20 cellular contexts compared by ENCODE assay signal in the genomic region with DNA sequence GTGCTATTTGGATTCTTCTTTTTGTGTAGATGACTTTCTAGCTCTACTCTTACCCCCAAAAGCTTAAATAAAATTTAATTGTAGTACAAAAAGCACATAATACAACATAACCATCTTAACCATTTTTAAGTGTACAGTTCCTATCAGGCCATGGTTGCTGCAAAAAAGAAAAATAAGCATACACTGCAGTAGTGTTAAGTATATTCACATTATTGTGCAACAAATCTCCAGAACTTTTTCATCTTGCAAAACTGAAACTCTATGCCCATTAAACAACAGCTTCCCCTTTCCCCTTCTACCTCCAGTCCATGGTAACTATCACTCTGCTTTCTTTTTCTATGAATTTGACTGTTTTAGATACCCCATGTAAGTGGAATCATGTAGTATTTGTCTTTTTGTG. TPM values are rescaled to one million over a fixed set of nuclear protein-coding genes. Genes with fewer than 3 reads are reported as not detected.
DNase-seq lines count a peak whose midpoint lies in the region; ATAC-seq, FAIRE-seq and TF ChIP-seq lines count a peak whose summit lies in the region.
"Had no signal": no experiment of that assay in that cellular context is flagged by ENCODE, and none has a peak within 500 bp of the region (broad histone marks: within the 10 kb centered on the region; RNA-seq: fewer than 3 reads in every experiment).

No MANE protein-coding gene starts in this region.

- no peak overlapping the region for H4K5ac ChIP-seq in IMR-90 (ENCODE audit: low read depth, low read length)

- no peak overlapping the region for H4K91ac ChIP-seq in IMR-90 (ENCODE audit: insufficient read depth, low read depth, low read length)

- peaks cover 1 to 5% (median 4%) of the 10 kb centered on the region in 3 donors for H3K27me3 Mint-ChIP-seq in immature natural killer cell (ENCODE audit: low read depth in 3 of 3)
- H3K27me3 Mint-ChIP-seq: progenitor cell of endocrine pancreas had no signal

- peaks cover 30% of the 10 kb centered on the region; the same call in 1 of the 2 replicates for H4K20me1 ChIP-seq in IMR-90 (ENCODE audit: insufficient read depth, low read length)

- H3K4me2 ChIP-seq in A549 (no peak overlapping the region), IMR-90 (ENCODE audit: low read depth, low read length) (peak overlapping the region; percentile 38; the same call in 1 of the 2 replicates)

- peak overlapping the region in 3 of 5 donors; percentile 1 to 39 (median 18) for H3K4me3 Mint-ChIP-seq in immature natural killer cell
- H3K4me3 Mint-ChIP-seq: activated naive CD4-positive, alpha-beta T cell treated with anti-CD3 and anti-CD28 coated beads for 36 hours had no signal

- no peak overlapping the region for H2AK9ac ChIP-seq in IMR-90 (replicated peaks; ENCODE audit: low read depth, low read length, poor library complexity)

- no peak overlapping the region for H2BK15ac ChIP-seq in IMR-90 (ENCODE audit: low read depth, low read length)

- no peak overlapping the region for H3K27ac ChIP-seq in A549
- H3K27ac ChIP-seq in IMR-90 (ENCODE audit: insufficient read depth, low read length) = no peak overlapping the region
- no peak overlapping the region for H3K27ac ChIP-seq in breast epithelium
- H3K27ac ChIP-seq: brain microvascular endothelial cell, Peyer's patch, upper lobe of left lung, WERI-Rb-1 had no signal

- no peak overlapping the region for H3K4me3 ChIP-seq in A549
- no peak overlapping the region for H3K4me3 ChIP-seq in IMR-90 (ENCODE audit: insufficient read depth, low read depth, low read length)
- H3K4me3 ChIP-seq in breast epithelium = no peak overlapping the region
- H3K4me3 ChIP-seq: Peyer's patch, upper lobe of left lung had no signal

- TF ChIP-seq POLR2A in A549 (IDR thresholded peaks at IDR 0.05; ENCODE audit: low read length) (no peak), IMR-90 (IDR thresholded peaks at IDR 0.05; ENCODE audit: low read depth, low read length) (no peak), breast epithelium (IDR thresholded peaks at IDR 0.05) (no peak)

- peak; percentile 70 for FAIRE-seq in A549 (lab: Jason Lieb, UNC)

- no peak overlapping the region for H3K4ac ChIP-seq in IMR-90 (ENCODE audit: low read depth, low read length)

- CTCF ChIA-PET in A549 (lab: Yijun Ruan, JAX) = interaction anchor here (0.8 to 1.6 kb wide), 4 partner anchors 10 to 100 kb away, joined by 3 to 4 read pairs (median 3); no protein-coding TSS in a partner anchor
- CTCF ChIA-PET in IMR-90 (lab: Yijun Ruan, JAX) = no interaction called here

- peak overlapping the region; percentile 18 for H2BK5ac ChIP-seq in IMR-90 (ENCODE audit: low read depth, low read length, poor library complexity, severe bottlenecking)

- H2AK5ac ChIP-seq in IMR-90 (ENCODE audit: low read depth, low read length) = no peak overlapping the region

- dilution Hi-C loops in IMR-90 (cut with HindIII; ENCODE audit: low sequenced_read_pairs, unreplicated experiment) = no loop called here

- no peaks in the 10 kb centered on the region for H3K9me3 Mint-ChIP-seq in immature natural killer cell
- H3K9me3 Mint-ChIP-seq: activated naive CD4-positive, alpha-beta T cell treated with anti-CD3 and anti-CD28 coated beads for 36 hours had no signal

- H2BK120ac ChIP-seq in IMR-90 (ENCODE audit: low read depth, low read length) = no peak overlapping the region

- DNase-seq in A549 (ENCODE audit: low read depth in 1 of 2, low spot score in 1 of 2) (no peak), IMR-90 (no peak), SKM-1 (lab: John Stamatoyannopoulos, UW; ENCODE audit: unreplicated experiment) (peak; percentile 74), immature natural killer cell (no peak), HT-29 (ENCODE audit: low spot score) (no peak), breast epithelium (ENCODE audit: low spot score in 2 of 2) (no peak)
- DNase-seq: activated naive CD4-positive, alpha-beta T cell treated with anti-CD3 and anti-CD28 coated beads for 36 hours; brain microvascular endothelial cell; effector memory CD4-positive, alpha-beta T cell; Karpas-422; left colon; NCI-H446 treated with DMSO at 0.1 percent for 48 hours; Peyer's patch; stimulated activated naive CD4-positive, alpha-beta T cell; upper lobe of left lung; WERI-Rb-1 had no signal

- H3K9me1 ChIP-seq in IMR-90 (ENCODE audit: insufficient read depth, low read length) = no peaks in the 10 kb centered on the region

- BruUV-seq in IMR-90 (replicated peaks; lab: Mats Ljungman, UMichigan) = no TSS peak

- POLR2A ChIA-PET in A549 (lab: Yijun Ruan, JAX) = no interaction called here
- POLR2A ChIA-PET in IMR-90 (lab: Charles Lee; ENCODE audit: unreplicated experiment) = interaction anchor here (1.0 kb wide), 1 partner anchor 11 kb away, joined by 13 read pairs; no protein-coding TSS in a partner anchor

- no peak for ATAC-seq in A549
- ATAC-seq in IMR-90 (ENCODE audit: low read depth) = peak; percentile 51
- ATAC-seq in HG02870 (IDR thresholded peaks at IDR 0.05; ENCODE audit: unreplicated experiment) = no peak
- ATAC-seq in GM19328 (IDR thresholded peaks at IDR 0.05; ENCODE audit: unreplicated experiment) = no peak
- ATAC-seq: HCT116, left colon had no signal

- no peak overlapping the region for H3K56ac ChIP-seq in IMR-90 (ENCODE audit: extremely low read depth, insufficient read depth, low read length)

- peaks cover 83 to 96% of the 10 kb centered on the region in 2 donors for H3K4me1 Mint-ChIP-seq in immature natural killer cell

- H4K8ac ChIP-seq in IMR-90 (ENCODE audit: low read depth in 2 of 2, low read length in 2 of 2) = no peak overlapping the region

- H3K23ac ChIP-seq in IMR-90 (ENCODE audit: low read depth, low read length) = no peak overlapping the region

- peak overlapping the region; percentile 15 to 95 (median 76) for H3K27ac Mint-ChIP-seq in immature natural killer cell
- H3K27ac Mint-ChIP-seq: activated naive CD4-positive, alpha-beta T cell treated with anti-CD3 and anti-CD28 coated beads for 36 hours; progenitor cell of endocrine pancreas had no signal

- H3K79me1 ChIP-seq in IMR-90 (ENCODE audit: low read depth in 1 of 2, low read length in 2 of 2) = peaks cover 14 to 59% of the 10 kb centered on the region in 2 experiments

- TF ChIP-seq CTCF in A549 (IDR thresholded peaks at IDR 0.05) = no peak
- TF ChIP-seq CTCF in IMR-90 (conservative IDR thresholded peaks at IDR 0.05; ENCODE audit: low read depth, low read length) = no peak
- no peak for TF ChIP-seq CTCF in breast epithelium (IDR thresholded peaks at IDR 0.05)

- in situ Hi-C loops in IMR-90 (cut with MboI; ENCODE audit: low sequenced_read_pairs) = no loop called here

- H3K18ac ChIP-seq in IMR-90 (ENCODE audit: low read depth, low read length) = no peak overlapping the region

- no peak for TF ChIP-seq EP300 in A549 (IDR thresholded peaks at IDR 0.05)

- no peak overlapping the region for H2BK20ac ChIP-seq in IMR-90 (ENCODE audit: low read depth, low read length)

- no peak overlapping the region for H3K9ac ChIP-seq in IMR-90 (ENCODE audit: low read depth, low read length)

- no peaks in the 10 kb centered on the region for H3K36me3 ChIP-seq in IMR-90 (ENCODE audit: control insufficient read depth, insufficient read depth, low read length)
- H3K36me3 ChIP-seq in breast epithelium = no peaks in the 10 kb centered on the region
- H3K36me3 ChIP-seq: brain microvascular endothelial cell, Peyer's patch, upper lobe of left lung, WERI-Rb-1 had no signal

- H3K4me1 ChIP-seq in A549 (peaks cover 17% of the 10 kb centered on the region), IMR-90 (ENCODE audit: control insufficient read depth, insufficient read depth, low read length) (no peaks in the 10 kb centered on the region), breast epithelium (no peaks in the 10 kb centered on the region)
- H3K4me1 ChIP-seq: Peyer's patch had no signal

- no peaks in the 10 kb centered on the region for H3K36me3 Mint-ChIP-seq in immature natural killer cell

- intact Hi-C loops in IMR-90 (cut with micrococcal nuclease) = loop anchor here (1.0 kb wide), 1 partner anchor 47 kb away; no protein-coding TSS in a partner anchor
- intact Hi-C loops in breast epithelium (cut with DNase I; ENCODE audit: low total_unique reads) = no loop called here

- H2AFZ ChIP-seq in IMR-90 (replicated peaks; ENCODE audit: low read length, poor library complexity) = no peak overlapping the region

- no peak for TF ChIP-seq RAD21 in A549 (conservative IDR thresholded peaks at IDR 0.05 in 1 of 2, IDR thresholded peaks at IDR 0.05 in 1 of 2)
- no peak for TF ChIP-seq RAD21 in IMR-90 (IDR thresholded peaks at IDR 0.05; ENCODE audit: low read length)

- no peaks in the 10 kb centered on the region for H3K9me3 ChIP-seq in A549
- no peaks in the 10 kb centered on the region for H3K9me3 ChIP-seq in IMR-90 (ENCODE audit: control insufficient read depth, insufficient read depth, low read length)
- H3K9me3 ChIP-seq in breast epithelium = no peaks in the 10 kb centered on the region
- H3K9me3 ChIP-seq: Peyer's patch, upper lobe of left lung had no signal

- no peak overlapping the region for H3K14ac ChIP-seq in IMR-90 (replicated peaks; ENCODE audit: low read depth, low read length)

- H3K27me3 ChIP-seq in IMR-90 (ENCODE audit: control insufficient read depth, insufficient read depth, low read length) (no peaks in the 10 kb centered on the region), breast epithelium (no peaks in the 10 kb centered on the region)
- H3K27me3 ChIP-seq: brain microvascular endothelial cell, Peyer's patch, upper lobe of left lung had no signal

TF ChIP-seq in A549, 52 proteins besides CTCF, POLR2A, EP300 and RAD21:
- TF ChIP-seq CEBPB (IDR thresholded peaks at IDR 0.05) = peak in 1 of 2 experiments; percentile 17; a peak in 1 of 4 replicates
- TF ChIP-seq HDAC2 (IDR thresholded peaks at IDR 0.05) = no peak

TF ChIP-seq in IMR-90, 13 proteins besides CTCF, POLR2A, EP300 and RAD21:
- TF ChIP-seq MAZ (IDR thresholded peaks at IDR 0.05; ENCODE audit: borderline replicate concordance, low read depth, low read length) (no peak), CEBPB (IDR thresholded peaks at IDR 0.05; ENCODE audit: low read depth, low read length) (peak; percentile 79), BHLHE40 (IDR thresholded peaks at IDR 0.05; ENCODE audit: low read depth, low read length) (peak; percentile 69; the same call in 1 of the 2 replicates)

RNA-seq across cellular contexts. Expression of a gene that starts 18.1 kb away (rescaled TPM):
- polyA plus RNA-seq in A549 (2011; rRNA removed) (75.1 and 78.3 TPM in 2 replicates), A549 (2017; fragmentation: RNase III; extraction: RNeasy Plus Mini Kit Qiagen cat#74134 plus additional on column Dnase treatment) (49.0 to 51.2 TPM (median 49.1 TPM) in 3 replicates), IMR-90 (2012; rRNA removed) (9.0 and 13.4 TPM in 2 replicates), immature natural killer cell (10 to 100 TPM; 32.1 to 61.3 (median 40.0) TPM)
- polyA plus RNA-seq in A549 (2012; cell fraction: cytosol; rRNA removed) = 21.7 and 25.3 TPM in 2 replicates
- polyA plus RNA-seq in A549 (2012; cell fraction: nucleus; rRNA removed) = 9.8 and 13.3 TPM in 2 replicates
- polyA minus RNA-seq in A549 (2011; rRNA and poly(A)+ RNA removed) = 51.2 and 60.5 TPM in 2 replicates
- total RNA-seq in IMR-90 (2012; rRNA removed) (14.7 and 25.6 TPM in 2 replicates), breast epithelium (10 to 100 TPM; 37.7 to 95.9 (median 59.7) TPM)
- 4.7 and 6.7 TPM in 2 replicates for polyA plus RNA-seq in IMR-90 (2012; cell fraction: cytosol; rRNA removed)
- 1.8 and 7.8 TPM in 2 replicates for polyA plus RNA-seq in IMR-90 (2012; cell fraction: nucleus; rRNA removed; ENCODE audit: low replicate concordance)
- total RNA-seq in HT-29 (2014; rRNA removed; shearing (Covaris generic)) = 21.7 and 24.6 TPM in 2 replicates
